17 cellular contexts compared by ENCODE assay signal in the genomic region with DNA sequence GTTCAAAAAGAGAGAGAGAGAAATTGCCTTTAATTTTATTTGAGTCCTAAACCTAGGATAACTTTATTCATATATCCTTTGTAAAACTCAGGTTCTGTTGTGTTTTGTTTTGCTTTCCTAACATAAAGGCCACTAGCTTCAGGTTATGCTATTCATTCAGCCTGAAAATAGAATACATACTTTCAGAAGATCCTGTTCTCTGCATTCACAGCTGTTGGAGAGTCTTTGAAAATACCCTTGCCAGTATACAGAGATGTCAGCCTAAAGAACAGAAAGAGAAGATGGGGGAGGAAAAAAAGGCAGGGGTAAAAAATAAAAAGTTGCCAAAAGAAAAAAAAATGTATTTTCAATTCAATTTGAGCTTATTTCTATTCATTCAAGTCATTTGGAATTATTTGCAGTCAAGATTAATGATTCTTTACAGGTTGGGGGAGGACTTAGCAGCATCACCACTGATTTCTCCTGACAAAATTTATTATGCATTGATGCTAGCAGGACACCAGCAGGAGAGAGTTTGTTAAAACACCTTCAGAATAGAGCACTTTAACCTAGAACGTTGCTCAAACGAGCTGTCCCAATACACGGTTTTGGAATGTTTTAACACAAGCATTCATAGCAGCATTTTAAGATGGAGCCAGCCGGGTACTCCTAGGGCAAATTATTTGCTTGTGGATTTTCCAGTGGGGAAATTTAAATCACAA.
DNase-seq lines count a peak whose midpoint lies in the region; ATAC-seq and TF ChIP-seq lines count a peak whose summit lies in the region.
"Had no signal": no experiment of that assay in that cellular context is flagged by ENCODE, and none has a peak within 500 bp of the region (broad histone marks: within the 10 kb centered on the region; RNA-seq: fewer than 3 reads in every experiment).

No MANE protein-coding gene starts in this region.

- H3K4me3 ChIP-seq in GM12865 (ENCODE audit: low read depth, low read length): no peak overlapping the region
- H3K4me3 ChIP-seq: coronary artery, tibial nerve had no signal

- peak; percentile 41 for ATAC-seq in GM19324 (IDR thresholded peaks at IDR 0.05; ENCODE audit: low FRiP score, unreplicated experiment)
- ATAC-seq in HG02571 (IDR thresholded peaks at IDR 0.05; ENCODE audit: unreplicated experiment): peak; percentile 79
- ATAC-seq in HG03354 (IDR thresholded peaks at IDR 0.05; ENCODE audit: poor library complexity, severe bottlenecking, unreplicated experiment): peak; percentile 61
- ATAC-seq in HG03342 (IDR thresholded peaks at IDR 0.05; ENCODE audit: unreplicated experiment): no peak
- ATAC-seq: esophagus mucosa, left colon had no signal

- TF ChIP-seq CTCF in GM12865 (IDR thresholded peaks at IDR 0.05; ENCODE audit: insufficient read depth, low read depth, low read length, missing control alignments): no peak

- DNase-seq in GM12865 (ENCODE audit: low read depth): peak; percentile 19
- DNase-seq in SIG-M5 (lab: John Stamatoyannopoulos, UW): no peak
- DNase-seq in midbrain (lab: John Stamatoyannopoulos, UW): no peak
- DNase-seq in activated effector memory CD4-positive, alpha-beta T cell treated with anti-CD3 and anti-CD28 coated beads, Interleukin-2, amount 50 U/mL, for 16 hours: no peak
- DNase-seq: activated CD4-positive, alpha-beta T cell treated with anti-CD3 and anti-CD28 coated beads, Interleukin-2, amount 10 ng/mL, durations not matched to agents 24 days and 14 days; activated T-cell treated with anti-CD3 and anti-CD28 coated beads, Interleukin-2, amount 50 U/mL, for 48 hours; amniotic stem cell; left colon; NCI-H1105 treated with DMSO at 0.1 percent for 48 hours; stimulated activated CD8-positive, alpha-beta memory T cell treated with anti-CD3 and anti-CD28 coated beads, Interleukin-4, amount 100 ng/mL, for 48 hours had no signal
